ENCODE assay signal across 22 cellular contexts in the genomic region with DNA sequence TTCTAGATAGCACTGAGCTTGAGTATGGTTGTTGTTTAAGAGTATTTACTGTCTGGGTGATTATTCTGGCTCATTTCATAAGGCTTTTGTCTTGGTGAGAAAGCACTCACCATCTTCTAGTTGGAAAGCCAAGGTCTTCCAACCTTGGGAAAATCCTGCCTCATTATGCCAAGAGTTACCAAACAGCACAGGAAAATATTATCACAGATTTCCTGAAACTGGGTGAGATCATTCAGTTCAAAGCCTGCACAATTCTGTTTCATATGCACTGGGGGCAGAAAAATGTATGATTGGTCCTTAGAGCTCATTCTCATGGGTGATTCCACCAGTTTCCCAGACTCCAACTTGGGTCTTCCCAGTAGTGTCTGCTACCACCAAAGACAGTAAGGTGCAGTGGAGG.
"Had no signal": no experiment of that assay in that cellular context is flagged by ENCODE, and none has a peak within 500 bp of the region (broad histone marks: within the 10 kb centered on the region; RNA-seq: fewer than 3 reads in every experiment).

No MANE protein-coding gene starts in this region.

- H3K27ac ChIP-seq: WERI-Rb-1 had no signal

- DNase-seq: activated B cell treated with CpG ODN at 0.5 μM for 24 hours; activated CD4-positive, alpha-beta T cell treated with anti-CD3 and anti-CD28 coated beads for 48 hours; activated CD4-positive, alpha-beta T cell treated with anti-CD3 and anti-CD28 coated beads, Interleukin-2, amount 50 U/mL, for 1 hour; activated CD4-positive, alpha-beta T cell treated with anti-CD3 and anti-CD28 coated beads, Interleukin-2, amount 50 U/mL, for 48 hours; activated CD8-positive, alpha-beta memory T cell treated with anti-CD3 and anti-CD28 coated beads for 24 hours; activated CD8-positive, alpha-beta T cell treated with anti-CD3 and anti-CD28 coated beads for 36 hours; activated effector memory CD4-positive, alpha-beta T cell treated with Interleukin-2 at 50 U/mL for 16 hours; activated gamma-delta T cell treated with Interleukin-2 at 50 U/mL for 16 hours; activated naive CD4-positive, alpha-beta T cell treated with anti-CD3 and anti-CD28 coated beads, Interleukin-2, amount 50 U/mL, for 16 hours; activated naive CD4-positive, alpha-beta T cell treated with Interleukin-2 at 50 U/mL for 16 hours; activated T-cell treated with anti-CD3 and anti-CD28 coated beads, Interleukin-2, amount 50 U/mL, for 4 hours; amniotic stem cell; anterior cingulate cortex; caudate nucleus; cortex of kidney; effector CD8-positive, alpha-beta T cell; foreskin fibroblast; head of caudate nucleus; T-helper 1 cell; T-helper 17 cell; T1000; WERI-Rb-1 had no signal

- H3K36me3 ChIP-seq: WERI-Rb-1 had no signal
